Comparison of ENCODE assay signal across 29 cellular contexts in the genomic region with DNA sequence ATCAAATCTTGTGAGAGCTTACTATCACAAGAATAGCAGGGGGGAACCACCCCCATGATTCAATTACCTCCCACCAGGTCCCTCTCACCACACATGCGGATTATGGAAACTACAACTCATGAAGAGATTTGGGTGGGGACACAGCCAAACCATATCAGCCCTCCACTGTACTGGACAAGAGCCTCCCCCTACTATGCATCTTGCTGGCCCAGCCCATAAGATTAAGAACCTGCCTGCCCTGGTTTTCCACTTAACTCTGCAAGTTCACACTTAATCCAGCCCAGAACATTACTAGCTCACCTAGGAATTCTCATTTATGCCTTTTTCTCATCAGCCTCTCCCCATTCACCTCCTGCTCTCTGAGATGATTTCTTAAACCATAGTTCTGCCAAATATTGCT.
"Had no signal": no experiment of that assay in that cellular context is flagged by ENCODE, and none has a peak within 500 bp of the region (broad histone marks: within the 10 kb centered on the region; RNA-seq: fewer than 3 reads in every experiment).

No MANE protein-coding gene starts in this region.

- H3K27me3 ChIP-seq: left lung, pancreas, tibial nerve, uterus had no signal

- ATAC-seq: left colon; left lung; lower lobe of right lung; naive thymus-derived CD8-positive, alpha-beta T cell; pancreas; right cardiac atrium; sciatic nerve; stimulated activated naive B cell treated with anti-CD40 and anti-IgM and Interleukin-4, amounts not matched to agents 10 μg/mL and 1 μg/mL and 100 μg/mL, for 72 hours had no signal

- H3K4me3 ChIP-seq: left lung, lower lobe of right lung, pancreas, prostate gland, skin epidermis, tibial nerve, uterus had no signal

- H3K27ac Mint-ChIP-seq: immature natural killer cell; naive thymus-derived CD8-positive, alpha-beta T cell; nephron; stimulated activated naive B cell treated with anti-CD40 and anti-IgM and Interleukin-4, amounts not matched to agents 10 μg/mL and 1 μg/mL and 100 μg/mL, for 72 hours; stimulated activated naive CD8-positive, alpha-beta T cell treated with anti-CD3 and anti-CD28 coated beads, Interleukin-15, Interleukin-2, amounts not matched to agents 100 ng/mL and 50 ng/mL, for 24 hours had no signal

- H3K9me3 Mint-ChIP-seq: immature natural killer cell; naive thymus-derived CD8-positive, alpha-beta T cell; stimulated activated naive B cell treated with anti-CD40 and anti-IgM and Interleukin-4, amounts not matched to agents 10 μg/mL and 1 μg/mL and 100 μg/mL, for 72 hours; stimulated activated naive CD8-positive, alpha-beta T cell treated with anti-CD3 and anti-CD28 coated beads, Interleukin-15, Interleukin-2, amounts not matched to agents 100 ng/mL and 50 ng/mL, for 24 hours; type B pancreatic cell had no signal

- H3K27ac ChIP-seq: left lung, lower lobe of right lung, pancreas, prostate gland, skin epidermis, tibial nerve, uterus had no signal

- H3K4me1 Mint-ChIP-seq: immature natural killer cell; naive thymus-derived CD8-positive, alpha-beta T cell; nephron; neural crest cell; stimulated activated naive B cell treated with anti-CD40 and anti-IgM and Interleukin-4, amounts not matched to agents 10 μg/mL and 1 μg/mL and 100 μg/mL, for 72 hours had no signal

- DNase-seq: hypothalamus; immature natural killer cell; kidney; left colon; left lung; lower lobe of right lung; mammary epithelial cell; mesenchymal stem cell; naive thymus-derived CD8-positive, alpha-beta T cell; nucleus accumbens; pancreas; posterior cingulate gyrus; retina; right cardiac atrium; stimulated activated CD4-positive, alpha-beta T cell treated with anti-CD3 and anti-CD28 coated beads, Interleukin-12 subunit alpha, Interleukin-12 subunit beta, amount 100 ng/mL, for 4 hours; stimulated activated CD4-positive, alpha-beta T cell treated with anti-CD3 and anti-CD28 coated beads, Interleukin-15, amount 100 ng/mL, for 24 hours; stimulated activated CD4-positive, alpha-beta T cell treated with anti-CD3 and anti-CD28 coated beads, Interleukin-2, amount 100 ng/mL, for 24 hours; stimulated activated CD4-positive, alpha-beta T cell treated with anti-CD3 and anti-CD28 coated beads, Interleukin-4, amount 100 ng/mL, for 1 hour; stimulated activated naive B cell treated with anti-CD40 and anti-IgM and Interleukin-4, amounts not matched to agents 10 μg/mL and 1 μg/mL and 100 μg/mL, for 72 hours; substantia nigra; uterus had no signal

- H3K4me1 ChIP-seq: left lung, lower lobe of right lung, pancreas, prostate gland, tibial nerve, uterus had no signal

- H3K9me3 ChIP-seq: left lung, lower lobe of right lung, pancreas, prostate gland, tibial nerve, uterus had no signal

- H3K4me3 Mint-ChIP-seq: immature natural killer cell; naive thymus-derived CD8-positive, alpha-beta T cell; nephron; neural crest cell; stimulated activated naive B cell treated with anti-CD40 and anti-IgM and Interleukin-4, amounts not matched to agents 10 μg/mL and 1 μg/mL and 100 μg/mL, for 72 hours; stimulated activated naive CD8-positive, alpha-beta T cell treated with anti-CD3 and anti-CD28 coated beads, Interleukin-15, Interleukin-2, amounts not matched to agents 100 ng/mL and 50 ng/mL, for 24 hours; type B pancreatic cell had no signal

- H3K36me3 ChIP-seq: left lung, lower lobe of right lung, pancreas, prostate gland, tibial nerve, uterus had no signal
